In genomic region chr17:41786227-41787020, GRCh38 we compare ENCODE assay signal across 1 cellular context.
TF ChIP-seq lines count a peak whose summit lies in the region.

Gene JUP (minus strand): TSS chr17:41786711. CDS start chr17:41771854, 14,857 bp downstream.

TF ChIP-seq in HepG2, 621 proteins besides CTCF, POLR2A, EP300 and RAD21 (continued from another document):
- TF ChIP-seq STAT6 (CRISPR knock-in tag; IDR thresholded peaks at IDR 0.05; ENCODE audit: borderline replicate concordance) (no peak), ZNF331 (CRISPR knock-in tag; IDR thresholded peaks at IDR 0.05) (0 out of 2 replicates have a peak, but pooled peaks have one; percentile 9), FOXK1 (CRISPR knock-in tag; IDR thresholded peaks at IDR 0.05; ENCODE audit: borderline replicate concordance, low read depth) (peak; percentile 92), BCL6 (CRISPR knock-in tag; IDR thresholded peaks at IDR 0.05) (no peak), SALL2 (CRISPR knock-in tag; IDR thresholded peaks at IDR 0.05) (peak; percentile 89), SOX6 (IDR thresholded peaks at IDR 0.05) (no peak), SOX6 (CRISPR knock-in tag; IDR thresholded peaks at IDR 0.05) (0 out of 2 replicates have a peak, but pooled peaks have one; percentile 38), TFDP1 (CRISPR knock-in tag; IDR thresholded peaks at IDR 0.05; ENCODE audit: borderline replicate concordance) (peak; percentile 15; the same call in 1 of the 2 replicates), ZNF296 (CRISPR knock-in tag; conservative IDR thresholded peaks at IDR 0.05) (peak; percentile 56; the same call in 1 of the 2 replicates), YEATS4 (CRISPR knock-in tag; IDR thresholded peaks at IDR 0.05; ENCODE audit: borderline replicate concordance) (peak; percentile 92), ZNF143 (CRISPR knock-in tag; IDR thresholded peaks at IDR 0.05) (0 out of 2 replicates have a peak, but pooled peaks have one; percentile 12), EHMT2 (IDR thresholded peaks at IDR 0.05; ENCODE audit: borderline replicate concordance, low read depth, low read length) (no peak), ZNF883 (CRISPR knock-in tag; IDR thresholded peaks at IDR 0.05; ENCODE audit: not compliant biosample characterization) (peak; percentile 82), ISX (CRISPR knock-in tag; conservative IDR thresholded peaks at IDR 0.05) (no peak), SRY (CRISPR knock-in tag; IDR thresholded peaks at IDR 0.05) (peak; percentile 97), ZNF329 (CRISPR knock-in tag; IDR thresholded peaks at IDR 0.05; ENCODE audit: low read depth) (no peak), ZNF687 (CRISPR knock-in tag; IDR thresholded peaks at IDR 0.05) (peak; percentile 88), ZNF670 (CRISPR knock-in tag; IDR thresholded peaks at IDR 0.05; ENCODE audit: borderline replicate concordance) (peak; percentile 74), KAT7 (CRISPR knock-in tag; IDR thresholded peaks at IDR 0.05; ENCODE audit: borderline replicate concordance) (peak; percentile 93), ZBTB2 (CRISPR knock-in tag; IDR thresholded peaks at IDR 0.05; ENCODE audit: low read depth) (no peak), SP1 (IDR thresholded peaks at IDR 0.05) (peak; percentile 76; the same call in 1 of the 2 replicates), SP1 (CRISPR knock-in tag; IDR thresholded peaks at IDR 0.05) (peak; percentile 98), TARDBP (CRISPR knock-in tag; IDR thresholded peaks at IDR 0.05) (peak; percentile 94), ZNF784 (CRISPR knock-in tag; IDR thresholded peaks at IDR 0.05; ENCODE audit: borderline replicate concordance) (peak; percentile 94), MLXIP (CRISPR knock-in tag; IDR thresholded peaks at IDR 0.05; ENCODE audit: borderline replicate concordance) (no peak)
